ENCODE assay signal across 31 cellular contexts in genomic region chr18:22009242-22009641, GRCh38.
"Had no signal": no experiment of that assay in that cellular context is flagged by ENCODE, and none has a peak within 500 bp of the region (broad histone marks: within the 10 kb centered on the region; RNA-seq: fewer than 3 reads in every experiment).

No MANE protein-coding gene starts in this region.

- H3K9me3 ChIP-seq: neutrophil, pancreas, prostate gland, suprapubic skin, testis, upper lobe of right lung, uterus had no signal

- H3K36me3 Mint-ChIP-seq: stimulated activated memory B cell treated with anti-CD40 and anti-IgM and Interleukin-4, amounts not matched to agents 10 μg/mL and 1 μg/mL and 100 μg/mL, for 72 hours; type B pancreatic cell had no signal

- H3K4me1 ChIP-seq: prostate gland, spleen, suprapubic skin, testis, tibial artery, transverse colon, upper lobe of right lung had no signal

- H3K27ac Mint-ChIP-seq: naive thymus-derived CD8-positive, alpha-beta T cell; natural killer cell treated with Interleukin-12 subunit alpha and Interleukin-12 subunit beta and Interleukin-15 and Interleukin-18, amount 100 ng/mL, for 72 hours; nephron progenitor cell; stimulated activated memory B cell treated with anti-CD40 and anti-IgM and Interleukin-4, amounts not matched to agents 10 μg/mL and 1 μg/mL and 100 μg/mL, for 72 hours; stimulated activated naive CD8-positive, alpha-beta T cell treated with anti-CD3 and anti-CD28 coated beads, Interleukin-15, amount 100 ng/mL, for 72 hours; type B pancreatic cell had no signal

- FAIRE-seq: pancreas had no signal

- H3K4me2 ChIP-seq: smooth muscle cell had no signal

- ATAC-seq: naive thymus-derived CD8-positive, alpha-beta T cell; natural killer cell treated with Interleukin-12 subunit alpha and Interleukin-12 subunit beta and Interleukin-15 and Interleukin-18, amount 100 ng/mL, for 72 hours; pancreas; sciatic nerve; stimulated activated memory B cell treated with anti-CD40 and anti-IgM and Interleukin-4, amounts not matched to agents 10 μg/mL and 1 μg/mL and 100 μg/mL, for 72 hours; stimulated activated naive CD8-positive, alpha-beta T cell treated with anti-CD3 and anti-CD28 coated beads, Interleukin-15, amount 100 ng/mL, for 72 hours; stimulated activated naive CD8-positive, alpha-beta T cell treated with anti-CD3 and anti-CD28 coated beads, Interleukin-15, Interleukin-2, amounts not matched to agents 100 U/mL and 50 U/mL, for 24 hours; upper lobe of right lung had no signal

- H3K27ac ChIP-seq: neutrophil, pancreas, prostate gland, right atrium auricular region, skin epidermis, spleen, suprapubic skin, testis, tibial artery, transverse colon, upper lobe of right lung, uterus had no signal

- H3K4me3 ChIP-seq: pancreas, prostate gland, right atrium auricular region, skin epidermis, smooth muscle cell, spleen, suprapubic skin, testis, tibial artery, transverse colon, upper lobe of right lung, uterus had no signal

- H3K27me3 ChIP-seq: neutrophil, pancreas, right atrium auricular region, spleen, suprapubic skin, testis, tibial artery, transverse colon, upper lobe of right lung, uterus had no signal

- DNase-seq: naive thymus-derived CD8-positive, alpha-beta T cell; nephron progenitor cell; nucleus accumbens; pancreas; retina; spleen; stimulated activated CD4-positive, alpha-beta T cell treated with anti-CD3 and anti-CD28 coated beads, Interleukin-12 subunit alpha, Interleukin-12 subunit beta, amount 100 ng/mL, for 4 hours; stimulated activated CD4-positive, alpha-beta T cell treated with anti-CD3 and anti-CD28 coated beads, Interleukin-1b, Interleukin-23, amount 100 ng/mL, for 48 hours; stimulated activated CD4-positive, alpha-beta T cell treated with anti-CD3 and anti-CD28 coated beads, Interleukin-4, amount 100 ng/mL, for 1 hour; stimulated activated CD4-positive, alpha-beta T cell treated with anti-CD3 and anti-CD28 coated beads, Interleukin-4, amount 100 ng/mL, for 4 hours; stimulated activated CD8-positive, alpha-beta memory T cell treated with anti-CD3 and anti-CD28 coated beads, Interleukin-4, amount 100 ng/mL, for 48 hours; stimulated activated naive CD4-positive, alpha-beta T cell; stimulated activated naive CD8-positive, alpha-beta T cell treated with anti-CD3 and anti-CD28 coated beads, Interleukin-15, amount 100 ng/mL, for 72 hours; stimulated activated naive CD8-positive, alpha-beta T cell treated with anti-CD3 and anti-CD28 coated beads, Interleukin-15, Interleukin-2, amounts not matched to agents 100 U/mL and 50 U/mL, for 24 hours; substantia nigra; testis; tibial artery; transverse colon; upper lobe of right lung; uterus had no signal

- H3K4me1 Mint-ChIP-seq: naive thymus-derived CD8-positive, alpha-beta T cell; neural crest cell; stimulated activated memory B cell treated with anti-CD40 and anti-IgM and Interleukin-4, amounts not matched to agents 10 μg/mL and 1 μg/mL and 100 μg/mL, for 72 hours; stimulated activated naive CD8-positive, alpha-beta T cell treated with anti-CD3 and anti-CD28 coated beads, Interleukin-15, amount 100 ng/mL, for 72 hours had no signal

- H3K36me3 ChIP-seq: neutrophil, pancreas, prostate gland, right atrium auricular region, spleen, suprapubic skin, tibial artery, transverse colon, upper lobe of right lung, uterus had no signal

- H3K27me3 Mint-ChIP-seq: stimulated activated memory B cell treated with anti-CD40 and anti-IgM and Interleukin-4, amounts not matched to agents 10 μg/mL and 1 μg/mL and 100 μg/mL, for 72 hours; stimulated activated naive CD8-positive, alpha-beta T cell treated with anti-CD3 and anti-CD28 coated beads, Interleukin-15, amount 100 ng/mL, for 72 hours; type B pancreatic cell had no signal

- H3K4me3 Mint-ChIP-seq: naive thymus-derived CD8-positive, alpha-beta T cell; natural killer cell treated with Interleukin-12 subunit alpha and Interleukin-12 subunit beta and Interleukin-15 and Interleukin-18, amount 100 ng/mL, for 72 hours; nephron progenitor cell; neural crest cell; stimulated activated memory B cell treated with anti-CD40 and anti-IgM and Interleukin-4, amounts not matched to agents 10 μg/mL and 1 μg/mL and 100 μg/mL, for 72 hours; stimulated activated naive CD8-positive, alpha-beta T cell treated with anti-CD3 and anti-CD28 coated beads, Interleukin-15, amount 100 ng/mL, for 72 hours; type B pancreatic cell had no signal
